ENCODE assay signal across 8 cellular contexts in genomic region chr10:98267069-98267893, GRCh38. TPM values are rescaled to one million over a fixed set of nuclear protein-coding genes. Genes with fewer than 3 reads are reported as not detected.
A peak's percentile ranks its signal among the peaks of the same experiment; 100 is the strongest.
DNase-seq lines count a peak whose midpoint lies in the region; ATAC-seq and TF ChIP-seq lines count a peak whose summit lies in the region.

No MANE protein-coding gene starts in this region.

- H2BK5ac ChIP-seq in H9 (ENCODE audit: insufficient read length, low read length): no peak overlapping the region

- no peak overlapping the region for H3K9ac ChIP-seq in H9 (ENCODE audit: extremely low read depth, insufficient read length, low read length)

- ATAC-seq in activated B cell treated with CpG ODN at 0.5 μM for 24 hours (ENCODE audit: low read depth): no peak

- no peak overlapping the region for H4K5ac ChIP-seq in H9 (ENCODE audit: insufficient read length, low read depth, low read length)

- H3T11ph ChIP-seq in H9 (ENCODE audit: low read length): no peak overlapping the region

- H3K9me3 ChIP-seq in H9 (ENCODE audit: control insufficient read depth, low read depth, low read length) (no peaks in the 10 kb centered on the region), hepatocyte (ENCODE audit: low read depth) (no peaks in the 10 kb centered on the region)

- intact Hi-C loops in activated B cell treated with CpG ODN at 0.5 μM for 24 hours (cut with micrococcal nuclease): no loop called here

- H3K18ac ChIP-seq in H9 (ENCODE audit: insufficient read length, low read depth, low read length): no peak overlapping the region

- H2AK5ac ChIP-seq in H9 (ENCODE audit: insufficient read length, low read length): no peak overlapping the region

- H3K4me1 ChIP-seq in H9 (ENCODE audit: insufficient read depth, low read length): peaks cover 5% of the 10 kb centered on the region; the same call in 1 of the 2 replicates
- peaks cover 17% of the 10 kb centered on the region for H3K4me1 ChIP-seq in hepatocyte (ENCODE audit: insufficient read depth)

- H3K4ac ChIP-seq in H9 (ENCODE audit: low read depth, low read length): no peak overlapping the region

- H3K27ac ChIP-seq in H9 (ENCODE audit: insufficient read length, low read depth, low read length): no peak overlapping the region
- no peak overlapping the region for H3K27ac ChIP-seq in hepatocyte
- H3K27ac ChIP-seq in skin epidermis: peak overlapping the region in 14 of 21 experiments; percentile 14 to 88 (median 69)

- no peaks in the 10 kb centered on the region for H3K27me3 ChIP-seq in H9 (ENCODE audit: insufficient read depth, low read length)
- peaks cover 3% of the 10 kb centered on the region for H3K27me3 ChIP-seq in hepatocyte

- CTCF ChIA-PET in activated B cell treated with CpG ODN at 0.5 μM for 24 hours (lab: Charles Lee): no interaction called here

- peak overlapping the region; percentile 1; the same call in 1 of the 2 replicates for H3K14ac ChIP-seq in H9 (ENCODE audit: insufficient read depth, low read length)

- H3K9me3 Mint-ChIP-seq in H9 (no peaks in the 10 kb centered on the region), activated B cell treated with CpG ODN at 0.5 μM for 24 hours (no peaks in the 10 kb centered on the region)

- no peaks in the 10 kb centered on the region for H3K36me3 Mint-ChIP-seq in H9 (ENCODE audit: insufficient read depth in 1 of 3, low read depth in 3 of 3)
- H3K36me3 Mint-ChIP-seq in activated B cell treated with CpG ODN at 0.5 μM for 24 hours (ENCODE audit: low read depth): no peaks in the 10 kb centered on the region

- H3K4me3 Mint-ChIP-seq in H9 (peak overlapping the region; percentile 69 to 79), activated B cell treated with CpG ODN at 0.5 μM for 24 hours (peak overlapping the region; percentile 66)

- DNase-seq in H9 (no peak), activated B cell treated with CpG ODN at 0.5 μM for 24 hours (no peak), hepatocyte (ENCODE audit: low spot score) (no peak), occipital lobe (lab: John Stamatoyannopoulos, UW) (no peak), NCI-H748 treated with DMSO at 0.1 percent for 48 hours (lab: John Stamatoyannopoulos, UW) (no peak), inferior parietal cortex (ENCODE audit: extremely low spot score) (no peak)
- no peak for DNase-seq in stimulated activated CD4-positive, alpha-beta T cell treated with anti-CD3 and anti-CD28 coated beads, Interleukin-4, amount 100 ng/mL, for 4 hours

- H4K20me1 ChIP-seq in H9 (ENCODE audit: control insufficient read depth, insufficient read depth, insufficient read length): no peaks in the 10 kb centered on the region
- no peaks in the 10 kb centered on the region for H4K20me1 ChIP-seq in hepatocyte (ENCODE audit: insufficient read depth, poor library complexity, severe bottlenecking)

- no peaks in the 10 kb centered on the region for H3K23me2 ChIP-seq in H9 (ENCODE audit: insufficient read length, low read depth, low read length, poor library complexity, severe bottlenecking)

- TF ChIP-seq CTCF in H9 (conservative IDR thresholded peaks at IDR 0.05) (no peak), activated B cell treated with CpG ODN at 0.5 μM for 24 hours (IDR thresholded peaks at IDR 0.05) (no peak), hepatocyte (IDR thresholded peaks at IDR 0.05; ENCODE audit: poor library complexity) (no peak)

- no peak overlapping the region for H2BK20ac ChIP-seq in H9 (ENCODE audit: low read depth, low read length, poor library complexity, severe bottlenecking)

- H3K4me2 ChIP-seq in H9 (ENCODE audit: insufficient read depth, insufficient read length, low read length) (peak overlapping the region; percentile 11), hepatocyte (peak overlapping the region; percentile 75)

- no CpG with 5 or more reads among the region's 22 CpGs for WGBS in H9 (ENCODE audit: extremely low coverage, insufficient read length, low lambda C conversion rate)
- WGBS in hepatocyte (ENCODE audit: low lambda C conversion rate, missing lambda C conversion rate): 78% methylated on average over 22 of the region's 22 CpGs

- H3K36me3 ChIP-seq in hepatocyte (replicated peaks; ENCODE audit: insufficient read depth, low read depth): no peaks in the 10 kb centered on the region

- H3K27ac Mint-ChIP-seq in H9: no peak overlapping the region
- no peak overlapping the region for H3K27ac Mint-ChIP-seq in activated B cell treated with CpG ODN at 0.5 μM for 24 hours

- H4K91ac ChIP-seq in H9 (ENCODE audit: insufficient read length, low read depth, low read length): no peak overlapping the region

- no peaks in the 10 kb centered on the region for H3K79me2 ChIP-seq in H9 (ENCODE audit: insufficient read depth, low read length)
- H3K79me2 ChIP-seq in hepatocyte: no peaks in the 10 kb centered on the region

- no peak overlapping the region for H2BK15ac ChIP-seq in H9 (ENCODE audit: low read depth, low read length)

- no peak overlapping the region for H4K8ac ChIP-seq in H9 (replicated peaks; ENCODE audit: insufficient read length, low read depth, low read length)

- no peak overlapping the region for H2BK12ac ChIP-seq in H9 (ENCODE audit: insufficient read length, low read depth, low read length)

- peaks cover 32 to 43% of the 10 kb centered on the region in 2 experiments for H3K4me1 Mint-ChIP-seq in H9
- peaks cover 10% of the 10 kb centered on the region for H3K4me1 Mint-ChIP-seq in activated B cell treated with CpG ODN at 0.5 μM for 24 hours

- H2BK120ac ChIP-seq in H9 (ENCODE audit: low read depth, low read length, poor library complexity, severe bottlenecking): no peak overlapping the region

- H3K79me1 ChIP-seq in H9 (ENCODE audit: insufficient read depth, low read depth, low read length, poor library complexity, severe bottlenecking): no peaks in the 10 kb centered on the region

- no peak overlapping the region for H3K4me3 ChIP-seq in hepatocyte
- peak overlapping the region in 6 of 7 experiments; percentile 13 to 42 (median 21) for H3K4me3 ChIP-seq in skin epidermis

- POLR2A ChIA-PET in activated B cell treated with CpG ODN at 0.5 μM for 24 hours (lab: Charles Lee): no interaction called here

- no peak overlapping the region for H3K23ac ChIP-seq in H9 (ENCODE audit: insufficient read length, low read depth, low read length)

- H3K9me2 ChIP-seq in hepatocyte (replicated peaks; ENCODE audit: insufficient read depth): no peaks in the 10 kb centered on the region

- no peak overlapping the region for H3K56ac ChIP-seq in H9 (ENCODE audit: insufficient read length, low read depth, low read length)

- H3K27me3 Mint-ChIP-seq in H9 (ENCODE audit: low read depth): peaks cover 48% of the 10 kb centered on the region
- H3K27me3 Mint-ChIP-seq in activated B cell treated with CpG ODN at 0.5 μM for 24 hours: peaks cover 21% of the 10 kb centered on the region

- no peak overlapping the region for H2AFZ ChIP-seq in H9 (ENCODE audit: low read length)
- H2AFZ ChIP-seq in hepatocyte: peak overlapping the region; percentile 26

RNA-seq across cellular contexts. Expression of gene LOXL4, which starts 0.7 kb away (rescaled TPM):
- total RNA-seq in H9 (2021) (0.13 and 0.18 TPM in 2 replicates), activated B cell treated with CpG ODN at 0.5 μM for 24 hours (not detected in 2 replicates), hepatocyte (24.9 and 32.7 TPM in 2 replicates), occipital lobe (0.47 TPM)
- 33.4 and 34.4 TPM in 2 replicates for polyA plus RNA-seq in hepatocyte

Comparison
In these comparisons a context has a peak if more than half of its experiments do, and no peak if none do; other contexts are left out.
1. H3K27ac ChIP-seq: peak in skin epidermis (14 of 21); none in H9 (single experiment) and hepatocyte (single experiment).
2. RNA of gene LOXL4, which starts 0.7 kb away (total RNA-seq): 24.9 to 32.7 TPM in hepatocyte; 0.47 TPM in occipital lobe (single experiment), 0.13 to 0.18 TPM in H9 and not detected in activated B cell treated with CpG ODN at 0.5 μM for 24 hours; every median in the first group is over 10 times any median in the second.